Comparison of ENCODE assay signal across 1 cellular context in genomic region chr14:96192975-96193805, GRCh38.
TF ChIP-seq lines count a peak whose summit lies in the region.

No MANE protein-coding gene starts in this region.

TF ChIP-seq in H1, 55 proteins besides CTCF, POLR2A, EP300 and RAD21:
- TF ChIP-seq CBX5 (IDR thresholded peaks at IDR 0.05; ENCODE audit: low read depth, low read length): no peak
- no peak for TF ChIP-seq NANOG (IDR thresholded peaks at IDR 0.05; ENCODE audit: insufficient read depth, low read depth, low read length, poor library complexity, severe bottlenecking)
- TF ChIP-seq KDM4A (IDR thresholded peaks at IDR 0.05; ENCODE audit: low read depth, low read length, severe bottlenecking): no peak
- no peak for TF ChIP-seq PHF8 (conservative IDR thresholded peaks at IDR 0.05; ENCODE audit: low read depth, low read length)
- no peak for TF ChIP-seq EGR1 (IDR thresholded peaks at IDR 0.05; ENCODE audit: borderline replicate concordance, low read depth, low read length)
- TF ChIP-seq CEBPB (IDR thresholded peaks at IDR 0.05; ENCODE audit: low read depth, low read length): no peak
- no peak for TF ChIP-seq HDAC2 (IDR thresholded peaks at IDR 0.05; ENCODE audit: borderline replicate concordance in 1 of 2, low read depth in 2 of 2, low read length in 2 of 2)
- TF ChIP-seq POU5F1 (IDR thresholded peaks at IDR 0.05; ENCODE audit: low read depth, low read length): no peak
- no peak for TF ChIP-seq ASH2L (IDR thresholded peaks at IDR 0.05; ENCODE audit: low read length)
